In the genomic region with DNA sequence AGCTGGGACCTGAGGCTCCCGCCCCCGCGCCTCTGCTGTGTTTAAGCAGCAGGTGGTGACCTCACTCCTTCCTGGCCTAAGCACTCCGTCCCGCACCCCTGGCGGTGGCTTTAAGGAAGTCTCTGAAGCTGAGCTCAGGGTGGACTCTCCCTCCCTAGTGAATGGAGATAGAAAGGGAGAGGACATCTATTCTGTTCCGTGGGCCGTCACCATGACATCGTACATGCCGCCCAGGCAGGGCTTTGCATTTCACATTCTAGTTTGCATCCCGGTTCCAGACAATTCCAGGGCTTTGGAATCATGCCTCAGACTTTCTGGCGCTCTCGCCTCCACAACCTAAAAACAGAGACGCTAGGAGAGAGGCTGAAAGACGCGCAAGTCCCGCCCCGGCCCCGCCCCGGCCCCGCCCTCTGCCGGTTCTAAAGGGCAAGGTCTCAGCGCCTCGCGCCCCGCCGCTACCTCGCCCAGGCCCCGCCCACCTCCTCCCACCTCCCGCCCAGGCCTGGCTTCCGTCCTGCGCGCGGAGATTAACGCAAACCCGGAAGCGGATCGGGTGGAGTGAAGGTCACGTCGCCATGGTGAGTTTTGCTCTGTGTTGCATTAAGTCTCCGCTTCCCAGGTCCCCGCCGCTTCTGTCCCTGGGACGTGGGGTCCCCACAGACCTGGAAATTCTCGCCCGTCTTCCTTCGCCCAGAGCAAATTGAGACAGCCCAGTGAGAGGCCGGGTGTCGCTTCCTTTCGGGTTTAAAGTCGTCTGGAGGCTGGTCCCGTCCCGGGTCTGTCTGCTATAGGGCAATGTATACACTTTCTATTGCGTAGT, we compare ENCODE assay signal across 8 cellular contexts. TPM values are rescaled to one million over a fixed set of nuclear protein-coding genes. Genes with fewer than 3 reads are reported as not detected.
DNase-seq lines count a peak whose midpoint lies in the region; ATAC-seq and TF ChIP-seq lines count a peak whose summit lies in the region.

Gene ZNF808 (plus strand): TSS at position 535 of the 820 bp plus-strand sequence. CDS start 15,617 bp downstream, outside the sequence.

- H3K36me3 ChIP-seq in left ventricle myocardium inferior (no peaks in the 10 kb centered on the region), prostate gland (no peaks in the 10 kb centered on the region)

- WGBS in prostate gland: under 1% methylated on average over 44 of the region's 54 CpGs

- ATAC-seq in HG02763 (IDR thresholded peaks at IDR 0.05; ENCODE audit: unreplicated experiment): peak; percentile 86

- no peaks in the 10 kb centered on the region for H3K27me3 ChIP-seq in left ventricle myocardium inferior (ENCODE audit: low read depth)
- no peaks in the 10 kb centered on the region for H3K27me3 ChIP-seq in prostate gland (replicated peaks; ENCODE audit: insufficient read depth)

- H3K9me3 ChIP-seq in left ventricle myocardium inferior (replicated peaks) (peaks cover 11% of the 10 kb centered on the region), prostate gland (no peaks in the 10 kb centered on the region)

- peak; percentile 35 for TF ChIP-seq POLR2A in prostate gland (IDR thresholded peaks at IDR 0.05)

- H3K4me1 ChIP-seq in left ventricle myocardium inferior (peaks cover 26% of the 10 kb centered on the region), prostate gland (replicated peaks) (no peaks in the 10 kb centered on the region)

- intact Hi-C loops in T-helper 1 cell treated with Interleukin-12 subunit alpha and Interleukin-12 subunit beta and Interleukin-4 antibody, amounts not matched to agents 30 ng/mL and 1 ng/mL, for 36 hours (cut with micrococcal nuclease): loop anchor here (1.0 to 5.0 kb wide), 23 partner anchors 8 to 1340 kb away; partner anchors contain the start of genes MYADM, ZNF160, ZNF320 and ZNF480
- intact Hi-C loops in left ventricle myocardium inferior (cut with micrococcal nuclease) (no loop called here), prostate gland (cut with DNase I) (loop anchor here (10.0 kb wide), 1 partner anchor 207 kb away; the partner anchor contains the start of gene ZNF611)

- DNase-seq in NCI-H1417 (lab: John Stamatoyannopoulos, UW): peak; percentile 94 to 97 (median 95)
- DNase-seq in amniotic stem cell (lab: John Stamatoyannopoulos, UW): peak; percentile 76
- DNase-seq in left ventricle myocardium inferior: peak; percentile 99
- DNase-seq in prostate gland (ENCODE audit: low spot score): peak; percentile 94
- DNase-seq in ureter (ENCODE audit: low spot score): peak; percentile 98

- H3K4me3 ChIP-seq in GM12875 (ENCODE audit: low read depth, low read length) (peak within 1 kb of the TSS; percentile 89), left ventricle myocardium inferior (peak within 1 kb of the TSS; percentile 84), prostate gland (peak within 1 kb of the TSS; percentile 54 to 64)

- TF ChIP-seq CTCF in GM12875 (IDR thresholded peaks at IDR 0.05; ENCODE audit: borderline replicate concordance, insufficient read depth, low read depth, low read length) (peak; percentile 68), left ventricle myocardium inferior (IDR thresholded peaks at IDR 0.05; ENCODE audit: borderline replicate concordance) (peak; percentile 76), prostate gland (IDR thresholded peaks at IDR 0.05) (peak in 3 of 4 experiments; percentile 42 to 78 (median 74))

- H3K27ac ChIP-seq in left ventricle myocardium inferior (replicated peaks) (peak within 1 kb of the TSS; percentile 98), prostate gland (peak within 1 kb of the TSS; percentile 84)

RNA-seq across cellular contexts. Expression of gene ZNF808, which starts in this region (rescaled TPM):
- 27.4 and 28.2 TPM in 2 replicates for total RNA-seq in T-helper 1 cell treated with Interleukin-12 subunit alpha and Interleukin-12 subunit beta and Interleukin-4 antibody, amounts not matched to agents 30 ng/mL and 1 ng/mL, for 36 hours
- total RNA-seq in left ventricle myocardium inferior (34.0 TPM), prostate gland (10 to 100 TPM; 14.5 to 21.7 TPM), ureter (23.4 TPM)

Comparison
In these comparisons a context has a peak if more than half of its experiments do, and no peak if none do; other contexts are left out.
1. Peak in every context shown above with its lines: DNase-seq, ATAC-seq, H3K4me3 ChIP-seq and H3K27ac ChIP-seq.